ENCODE assay signal across 11 cellular contexts in the genomic region with DNA sequence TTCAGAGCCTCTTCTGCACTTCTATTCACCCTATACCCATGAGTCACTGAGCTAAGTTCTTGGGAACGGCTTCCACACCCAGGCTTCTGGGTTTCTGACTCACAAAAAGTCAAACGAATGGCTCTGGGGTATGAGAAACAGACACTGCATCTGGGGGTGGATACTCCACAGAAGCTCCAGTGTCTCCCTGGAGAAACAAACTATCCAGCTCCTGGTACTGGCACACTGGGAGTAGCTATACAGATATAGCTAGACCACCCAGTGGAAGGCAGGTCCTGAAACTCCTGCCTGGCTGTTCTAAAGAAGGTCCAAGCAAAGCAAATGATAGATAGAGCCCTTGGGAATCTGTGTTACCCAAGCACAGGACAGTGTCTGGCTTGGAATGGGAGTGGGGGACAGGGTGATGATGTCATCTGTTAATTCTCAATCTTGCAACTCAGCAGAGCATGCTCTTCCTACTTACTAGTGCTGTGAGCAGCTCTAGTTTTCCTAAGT. TPM values are rescaled to one million over a fixed set of nuclear protein-coding genes. Genes with fewer than 3 reads are reported as not detected.
A peak's percentile ranks its signal among the peaks of the same experiment; 100 is the strongest.
DNase-seq lines count a peak whose midpoint lies in the region; ATAC-seq and TF ChIP-seq lines count a peak whose summit lies in the region.
"Had no signal": no experiment of that assay in that cellular context is flagged by ENCODE, and none has a peak within 500 bp of the region (broad histone marks: within the 10 kb centered on the region; RNA-seq: fewer than 3 reads in every experiment).

No MANE protein-coding gene starts in this region.

- H3K4me3 ChIP-seq in fibroblast of the aortic adventitia (ENCODE audit: low read depth, low read length) (no peak overlapping the region), trophoblast cell (ENCODE audit: low read depth, low read length) (no peak overlapping the region), neuronal stem cell (ENCODE audit: low read length in 2 of 2) (no peak overlapping the region), mesendoderm (ENCODE audit: low read length) (no peak overlapping the region)
- H3K4me3 ChIP-seq: cardiac muscle cell had no signal

- no peaks in the 10 kb centered on the region for H3K79me2 ChIP-seq in trophoblast cell (ENCODE audit: control insufficient read depth, insufficient read depth, low read length, poor library complexity)
- H3K79me2 ChIP-seq in mesendoderm (ENCODE audit: control insufficient read depth, insufficient read depth, low read length) = no peaks in the 10 kb centered on the region

- H3K4me1 Mint-ChIP-seq in CD4-positive, alpha-beta T cell (ENCODE audit: low read depth) = peaks cover 39% of the 10 kb centered on the region

- H4K8ac ChIP-seq in trophoblast cell (ENCODE audit: low read depth, low read length) (no peak overlapping the region), neuronal stem cell (ENCODE audit: low read depth, low read length) (no peak overlapping the region), mesendoderm (ENCODE audit: low read depth, low read length) (no peak overlapping the region)

- H3K4me1 ChIP-seq in trophoblast cell (ENCODE audit: control insufficient read depth in 1 of 2, insufficient read depth in 2 of 2, low read length in 2 of 2) (peaks cover 25 to 31% of the 10 kb centered on the region in 2 experiments), neuronal stem cell (ENCODE audit: control insufficient read depth in 2 of 2, insufficient read depth in 1 of 2, low read depth in 1 of 2, low read length in 2 of 2) (no peaks in the 10 kb centered on the region), mesendoderm (ENCODE audit: control insufficient read depth, low read depth, low read length) (no peaks in the 10 kb centered on the region)

- H3K4ac ChIP-seq in trophoblast cell (ENCODE audit: low read depth, low read length) (no peak overlapping the region), neuronal stem cell (ENCODE audit: low read length) (no peak overlapping the region), mesendoderm (ENCODE audit: low read depth, low read length) (no peak overlapping the region)

- H3K27me3 ChIP-seq in CD4-positive, alpha-beta T cell (ENCODE audit: control insufficient read depth, insufficient read depth, low read length) = peaks cover 8% of the 10 kb centered on the region
- H3K27me3 ChIP-seq in trophoblast cell (ENCODE audit: insufficient read depth, low read length) = no peaks in the 10 kb centered on the region
- H3K27me3 ChIP-seq in neuronal stem cell (ENCODE audit: control insufficient read depth in 3 of 3, insufficient read depth in 3 of 3, low read depth in 1 of 3, low read length in 3 of 3) = peaks cover 0 to 66% (median 14%) of the 10 kb centered on the region in 3 experiments
- peaks cover 3% of the 10 kb centered on the region for H3K27me3 ChIP-seq in mesendoderm (ENCODE audit: insufficient read depth, low read length, poor library complexity)

- H3K14ac ChIP-seq in trophoblast cell (ENCODE audit: low read length) (no peak overlapping the region), neuronal stem cell (ENCODE audit: low read length) (no peak overlapping the region)

- H2AFZ ChIP-seq in trophoblast cell (ENCODE audit: insufficient read depth, low read length, poor library complexity) (no peak overlapping the region), neuronal stem cell (ENCODE audit: low read length) (no peak overlapping the region)

- H3K27ac Mint-ChIP-seq in CD4-positive, alpha-beta T cell = peak overlapping the region; percentile 61

- H3K23ac ChIP-seq in trophoblast cell (ENCODE audit: low read length) (no peak overlapping the region), neuronal stem cell (ENCODE audit: low read depth, low read length, poor library complexity) (no peak overlapping the region), mesendoderm (ENCODE audit: low read length) (no peak overlapping the region)

- H2AK5ac ChIP-seq in trophoblast cell (ENCODE audit: low read length) (no peak overlapping the region), neuronal stem cell (ENCODE audit: low read depth, low read length) (no peak overlapping the region), mesendoderm (ENCODE audit: low read length) (no peak overlapping the region)

- H4K91ac ChIP-seq in trophoblast cell (ENCODE audit: low read depth, low read length) = peak overlapping the region; percentile 13
- no peak overlapping the region for H4K91ac ChIP-seq in neuronal stem cell (ENCODE audit: low read depth, low read length, poor library complexity)

- H3K18ac ChIP-seq in trophoblast cell (ENCODE audit: low read length) (no peak overlapping the region), neuronal stem cell (ENCODE audit: low read length) (no peak overlapping the region), mesendoderm (ENCODE audit: low read length) (no peak overlapping the region)

- no peak overlapping the region for H3K56ac ChIP-seq in mesendoderm (ENCODE audit: low read length)

- POLR2A ChIA-PET in CD4-positive, alpha-beta T cell (lab: Charles Lee) = interaction anchor here (0.5 to 1.5 kb wide), 4 partner anchors 14 to 574 kb away, joined by 3 to 5 read pairs (median 4); a partner anchor contains a TSS

- no peak overlapping the region for H2BK120ac ChIP-seq in trophoblast cell (ENCODE audit: insufficient read depth, low read length, poor library complexity)
- H2BK120ac ChIP-seq in neuronal stem cell (ENCODE audit: low read depth, low read length) = no peak overlapping the region
- H2BK120ac ChIP-seq in mesendoderm (ENCODE audit: low read depth, low read length) = no peak overlapping the region

- no peaks in the 10 kb centered on the region for H3K36me3 Mint-ChIP-seq in CD4-positive, alpha-beta T cell (ENCODE audit: low read depth)

- H4K5ac ChIP-seq in mesendoderm (ENCODE audit: low read length) = no peak overlapping the region

- peak overlapping the region; percentile 7 for H2BK5ac ChIP-seq in trophoblast cell (ENCODE audit: low read depth, low read length, poor library complexity)
- H2BK5ac ChIP-seq in neuronal stem cell (ENCODE audit: low read length) = no peak overlapping the region
- H2BK5ac ChIP-seq in mesendoderm (ENCODE audit: low read length) = no peak overlapping the region

- no peaks in the 10 kb centered on the region for H3K9me3 Mint-ChIP-seq in CD4-positive, alpha-beta T cell

- H3K4me3 Mint-ChIP-seq in CD4-positive, alpha-beta T cell = peak overlapping the region; percentile 0

- H3K9ac ChIP-seq in trophoblast cell (ENCODE audit: low read length) (no peak overlapping the region), neuronal stem cell (ENCODE audit: low read depth, low read length, poor library complexity) (no peak overlapping the region), mesendoderm (ENCODE audit: low read length) (no peak overlapping the region)

- no peak for TF ChIP-seq CTCF in CD4-positive, alpha-beta T cell (IDR thresholded peaks at IDR 0.05)
- no peak for TF ChIP-seq CTCF in fibroblast of the aortic adventitia (IDR thresholded peaks at IDR 0.05; ENCODE audit: insufficient read depth, low read length)

- H3K9me3 ChIP-seq in CD4-positive, alpha-beta T cell (ENCODE audit: control insufficient read depth, low read length) = no peaks in the 10 kb centered on the region
- no peaks in the 10 kb centered on the region for H3K9me3 ChIP-seq in trophoblast cell (ENCODE audit: insufficient read depth, low read depth, low read length)
- no peaks in the 10 kb centered on the region for H3K9me3 ChIP-seq in neuronal stem cell (replicated peaks in 1 of 2; ENCODE audit: control insufficient read depth in 2 of 2, insufficient read depth in 1 of 2, low read depth in 1 of 2, low read length in 2 of 2)

- H3K79me1 ChIP-seq in trophoblast cell (ENCODE audit: low read length) (peaks cover 7% of the 10 kb centered on the region), neuronal stem cell (ENCODE audit: low read depth, low read length) (no peaks in the 10 kb centered on the region), mesendoderm (ENCODE audit: low read length) (no peaks in the 10 kb centered on the region)

- WGBS in trophoblast cell (ENCODE audit: extremely low coverage, insufficient coverage, insufficient read length) = no CpG with 5 or more reads among the region's 2 CpGs
- no CpG with 5 or more reads among the region's 2 CpGs for WGBS in neuronal stem cell (ENCODE audit: extremely low coverage in 2 of 2, insufficient read length in 2 of 2, insufficient replicate concordance in 1 of 2), 2 donors
- no CpG with 5 or more reads among the region's 2 CpGs for WGBS in mesendoderm (ENCODE audit: extremely low coverage, insufficient coverage, low lambda C conversion rate)

- H3K4me2 ChIP-seq in trophoblast cell (ENCODE audit: low read length) = peak overlapping the region; percentile 3
- H3K4me2 ChIP-seq in neuronal stem cell (ENCODE audit: insufficient read depth, low read length, poor library complexity, severe bottlenecking) = no peak overlapping the region
- no peak overlapping the region for H3K4me2 ChIP-seq in mesendoderm (ENCODE audit: low read length)

- no peak overlapping the region for H3K27ac ChIP-seq in CD4-positive, alpha-beta T cell (ENCODE audit: low read depth, low read length)
- peak overlapping the region; percentile 91 for H3K27ac ChIP-seq in trophoblast cell (ENCODE audit: low read depth, low read length)
- H3K27ac ChIP-seq in neuronal stem cell (replicated peaks; ENCODE audit: low read length) = no peak overlapping the region
- H3K27ac ChIP-seq in mesendoderm (ENCODE audit: low read depth, low read length) = no peak overlapping the region
- H3K27ac ChIP-seq: cardiac muscle cell had no signal

- no peak overlapping the region for H2BK15ac ChIP-seq in neuronal stem cell (ENCODE audit: low read length)
- no peak overlapping the region for H2BK15ac ChIP-seq in mesendoderm (replicated peaks; ENCODE audit: low read depth)

- no peak for ATAC-seq in CD4-positive, alpha-beta T cell (ENCODE audit: poor library complexity)

- CTCF ChIA-PET in CD4-positive, alpha-beta T cell (lab: Charles Lee) = interaction anchor here (1.6 kb wide), 1 partner anchor 24 kb away, joined by 11 read pairs; no protein-coding TSS in a partner anchor

- no peak overlapping the region for H4K12ac ChIP-seq in trophoblast cell (ENCODE audit: low read depth, low read length)

- H3K27me3 Mint-ChIP-seq in CD4-positive, alpha-beta T cell = peaks cover 16% of the 10 kb centered on the region

- intact Hi-C loops in CD4-positive, alpha-beta T cell (cut with DNase I, micrococcal nuclease) = no loop called here

- no peak for DNase-seq in CD4-positive, alpha-beta T cell
- DNase-seq in RKO (ENCODE audit: low spot score) (peak; percentile 49), fibroblast of the aortic adventitia (ENCODE audit: low read depth) (peak; percentile 78), trophoblast cell (no peak), neuronal stem cell (ENCODE audit: low spot score) (no peak), mesendoderm (no peak), NCI-H774 (lab: John Stamatoyannopoulos, UW) (no peak), Kasumi-1 (lab: John Stamatoyannopoulos, UW) (no peak)

- H3K36me3 ChIP-seq in trophoblast cell (ENCODE audit: control insufficient read depth in 1 of 2, insufficient read depth in 2 of 2, low read length in 2 of 2) = no peaks in the 10 kb centered on the region
- H3K36me3 ChIP-seq in neuronal stem cell (replicated peaks in 1 of 2; ENCODE audit: control insufficient read depth in 2 of 2, insufficient read depth in 2 of 2, low read length in 2 of 2) = no peaks in the 10 kb centered on the region
- no peaks in the 10 kb centered on the region for H3K36me3 ChIP-seq in mesendoderm (ENCODE audit: control insufficient read depth, insufficient read depth, low read length)
- H3K36me3 ChIP-seq: cardiac muscle cell had no signal

- no peak overlapping the region for H2BK12ac ChIP-seq in trophoblast cell (ENCODE audit: low read length)
- no peak overlapping the region for H2BK12ac ChIP-seq in neuronal stem cell (ENCODE audit: low read length)

RNA-seq across cellular contexts. Expression of a gene that starts 6.9 kb away (rescaled TPM):
- total RNA-seq in CD4-positive, alpha-beta T cell = 1 to 10 TPM; 6.7 to 9.9 TPM
- 0.09 TPM in 1 of 2 replicates, not detected in the other for total RNA-seq in fibroblast of the aortic adventitia (ENCODE audit: low replicate concordance)
- 10.9 and 11.5 TPM in 2 replicates for polyA plus RNA-seq in trophoblast cell (2013)
- 0.53 TPM for polyA plus RNA-seq in neuronal stem cell (2013, experiment 1 of 2)
- polyA plus RNA-seq in neuronal stem cell (2013, experiment 2 of 2) = 0.40 TPM
- polyA plus RNA-seq in mesendoderm (2013, experiment 1 of 2) = not detected
- polyA plus RNA-seq in mesendoderm (2013, experiment 2 of 2) = not detected
- total RNA-seq: cardiac muscle cell; T-helper 1 cell treated with Interleukin-12 subunit alpha and Interleukin-12 subunit beta and Interleukin-4 antibody, amounts not matched to agents 30 ng/mL and 1 ng/mL, for 36 hours had no signal

RNA-seq across cellular contexts. Expression of a gene that starts 20.7 kb away (rescaled TPM):
- 100 to 1,000 TPM; 114 to 119 TPM for total RNA-seq in CD4-positive, alpha-beta T cell
- 34.7 and 74.3 TPM in 2 replicates for total RNA-seq in fibroblast of the aortic adventitia (ENCODE audit: low replicate concordance)
- polyA plus RNA-seq in trophoblast cell (2013) = 113 and 125 TPM in 2 replicates
- polyA plus RNA-seq in neuronal stem cell (2013, experiment 1 of 2) = 162 TPM
- polyA plus RNA-seq in neuronal stem cell (2013, experiment 2 of 2) = 163 TPM
- polyA plus RNA-seq in mesendoderm (2013, experiment 1 of 2) = 193 TPM
- 195 TPM for polyA plus RNA-seq in mesendoderm (2013, experiment 2 of 2)

RNA-seq across cellular contexts. Expression of a gene that starts 27.9 kb away (rescaled TPM):
- total RNA-seq in CD4-positive, alpha-beta T cell = not detected
- total RNA-seq in fibroblast of the aortic adventitia (ENCODE audit: low replicate concordance) = not detected in 2 replicates
- 0.05 TPM in 1 of 2 replicates, not detected in the other for polyA plus RNA-seq in trophoblast cell (2013)
- polyA plus RNA-seq in neuronal stem cell (2013, experiment 1 of 2) = 0.24 TPM
- 0.32 TPM for polyA plus RNA-seq in neuronal stem cell (2013, experiment 2 of 2)
- polyA plus RNA-seq in mesendoderm (2013, experiment 1 of 2) = not detected
- polyA plus RNA-seq in mesendoderm (2013, experiment 2 of 2) = not detected
- total RNA-seq: subcutaneous adipose tissue; T-helper 1 cell treated with Interleukin-12 subunit alpha and Interleukin-12 subunit beta and Interleukin-4 antibody, amounts not matched to agents 30 ng/mL and 1 ng/mL, for 36 hours had no signal

RNA-seq across cellular contexts. Expression of a gene that starts 35.5 kb away (rescaled TPM):
- total RNA-seq in CD4-positive, alpha-beta T cell = under 1 TPM; 0.19 to 0.22 TPM
- total RNA-seq in fibroblast of the aortic adventitia (ENCODE audit: low replicate concordance) = not detected in 2 replicates
- 0.01 TPM in 1 of 2 replicates, not detected in the other for polyA plus RNA-seq in trophoblast cell (2013)
- 0.15 TPM for polyA plus RNA-seq in neuronal stem cell (2013, experiment 1 of 2)
- 0.19 TPM for polyA plus RNA-seq in neuronal stem cell (2013, experiment 2 of 2)
- polyA plus RNA-seq in mesendoderm (2013, experiment 1 of 2) = 0.03 TPM
- polyA plus RNA-seq in mesendoderm (2013, experiment 2 of 2) = 0.01 TPM
- total RNA-seq: cardiac muscle cell; T-helper 1 cell treated with Interleukin-12 subunit alpha and Interleukin-12 subunit beta and Interleukin-4 antibody, amounts not matched to agents 30 ng/mL and 1 ng/mL, for 36 hours had no signal

RNA-seq across cellular contexts. Expression of a gene that starts 57.1 kb away (rescaled TPM):
- total RNA-seq in CD4-positive, alpha-beta T cell = under 1 TPM; 0.22 to 0.47 TPM
- 1.5 and 3.8 TPM in 2 replicates for total RNA-seq in fibroblast of the aortic adventitia (ENCODE audit: low replicate concordance)
- 5.6 and 5.9 TPM in 2 replicates for polyA plus RNA-seq in trophoblast cell (2013)
- 20.8 TPM for polyA plus RNA-seq in neuronal stem cell (2013, experiment 1 of 2)
- polyA plus RNA-seq in neuronal stem cell (2013, experiment 2 of 2) = 20.9 TPM
- 10.0 TPM for polyA plus RNA-seq in mesendoderm (2013, experiment 1 of 2)
- polyA plus RNA-seq in mesendoderm (2013, experiment 2 of 2) = 10.2 TPM

Comparison
In these comparisons a context has a peak if more than half of its experiments do, and no peak if none do; other contexts are left out.
1. DNase-seq: peak in RKO (single experiment) and fibroblast of the aortic adventitia (single experiment); none in CD4-positive, alpha-beta T cell (0 of 10), trophoblast cell (0 of 2), neuronal stem cell (single experiment), mesendoderm (single experiment), NCI-H774 (single experiment) and Kasumi-1 (0 of 2).